28 cellular contexts compared by ENCODE assay signal in genomic region chr21:33425825-33426224, GRCh38.
"Had no signal": no experiment of that assay in that cellular context is flagged by ENCODE, and none has a peak within 500 bp of the region (broad histone marks: within the 10 kb centered on the region; RNA-seq: fewer than 3 reads in every experiment).

No MANE protein-coding gene starts in this region.

- H3K27ac ChIP-seq: ascending aorta, esophagus squamous epithelium, heart right ventricle, parathyroid adenoma, psoas muscle, upper lobe of left lung, vagina had no signal

- H3K4me3 ChIP-seq: ascending aorta, esophagus squamous epithelium, heart right ventricle, mucosa of descending colon, psoas muscle, spleen, upper lobe of left lung, vagina had no signal

- H3K4me1 Mint-ChIP-seq: activated CD4-positive, alpha-beta memory T cell treated with anti-CD3 and anti-CD28 coated beads, Interleukin-2, amount 10 ng/mL, durations not matched to agents 7 days and 5 days; activated CD4-positive, alpha-beta T cell treated with anti-CD3 and anti-CD28 coated beads, Interleukin-2, amount 10 ng/mL, durations not matched to agents 7 days and 5 days; activated naive CD4-positive, alpha-beta T cell treated with anti-CD3 and anti-CD28 coated beads, Interleukin-2, amount 10 ng/mL, durations not matched to agents 7 days and 5 days; brain; endodermal cell had no signal

- DNase-seq: activated CD4-positive, alpha-beta memory T cell treated with anti-CD3 and anti-CD28 coated beads, Interleukin-2, amount 10 ng/mL, durations not matched to agents 7 days and 5 days; activated CD4-positive, alpha-beta T cell treated with anti-CD3 and anti-CD28 coated beads for 1 hour; activated CD4-positive, alpha-beta T cell treated with anti-CD3 and anti-CD28 coated beads, Interleukin-2, amount 10 ng/mL, durations not matched to agents 7 days and 5 days; activated CD8-positive, alpha-beta memory T cell treated with anti-CD3 and anti-CD28 coated beads, Interleukin-2, amount 50 U/mL, for 48 hours; activated gamma-delta T cell; activated naive CD4-positive, alpha-beta T cell treated with anti-CD3 and anti-CD28 coated beads, Interleukin-2, amount 10 ng/mL, durations not matched to agents 7 days and 5 days; activated naive CD8-positive, alpha-beta T cell treated with anti-CD3 and anti-CD28 coated beads, Interleukin-2, amount 10 ng/mL, durations not matched to agents 7 days and 5 days; activated T-cell treated with anti-CD3 and anti-CD28 coated beads, Interleukin-2, amount 50 U/mL, for 24 hours; cortex of kidney; endodermal cell; esophagus squamous epithelium; foreskin melanocyte; heart right ventricle; islet precursor cell; left ventricle myocardium superior; mucosa of descending colon; nucleus accumbens; psoas muscle; spleen; stimulated activated CD4-positive, alpha-beta T cell treated with anti-CD3 and anti-CD28 coated beads, Interleukin-2, amount 100 ng/mL, for 48 hours; T1000; upper lobe of left lung had no signal

- H3K27ac Mint-ChIP-seq: activated CD4-positive, alpha-beta memory T cell treated with anti-CD3 and anti-CD28 coated beads, Interleukin-2, amount 10 ng/mL, durations not matched to agents 7 days and 5 days; activated CD4-positive, alpha-beta T cell treated with anti-CD3 and anti-CD28 coated beads, Interleukin-2, amount 10 ng/mL, durations not matched to agents 7 days and 5 days; activated naive CD4-positive, alpha-beta T cell treated with anti-CD3 and anti-CD28 coated beads, Interleukin-2, amount 10 ng/mL, durations not matched to agents 7 days and 5 days; activated naive CD8-positive, alpha-beta T cell treated with anti-CD3 and anti-CD28 coated beads, Interleukin-2, amount 10 ng/mL, durations not matched to agents 7 days and 5 days; activated T-cell treated with anti-CD3 and anti-CD28 coated beads, Interleukin-2, amount 50 U/mL, for 24 hours; stimulated activated naive CD8-positive, alpha-beta T cell treated with anti-CD3 and anti-CD28 coated beads, Interleukin-15, Interleukin-2, amounts not matched to agents 100 ng/mL and 50 ng/mL, for 24 hours; T-helper 1 cell treated with Interleukin-12 subunit alpha and Interleukin-12 subunit beta and Interleukin-4 antibody, amounts not matched to agents 30 μg/mL and 1 μg/mL, for 36 hours had no signal

- H2AFZ ChIP-seq: parathyroid adenoma had no signal

- ATAC-seq: heart right ventricle, left ventricle myocardium superior, mucosa of descending colon, psoas muscle had no signal

- H3K27me3 Mint-ChIP-seq: activated CD4-positive, alpha-beta memory T cell treated with anti-CD3 and anti-CD28 coated beads, Interleukin-2, amount 10 ng/mL, durations not matched to agents 7 days and 5 days; activated CD4-positive, alpha-beta T cell treated with anti-CD3 and anti-CD28 coated beads, Interleukin-2, amount 10 ng/mL, durations not matched to agents 7 days and 5 days; activated naive CD4-positive, alpha-beta T cell treated with anti-CD3 and anti-CD28 coated beads, Interleukin-2, amount 10 ng/mL, durations not matched to agents 7 days and 5 days; activated naive CD8-positive, alpha-beta T cell treated with anti-CD3 and anti-CD28 coated beads, Interleukin-2, amount 10 ng/mL, durations not matched to agents 7 days and 5 days; activated T-cell treated with anti-CD3 and anti-CD28 coated beads, Interleukin-2, amount 50 U/mL, for 24 hours; stimulated activated naive CD8-positive, alpha-beta T cell treated with anti-CD3 and anti-CD28 coated beads, Interleukin-15, Interleukin-2, amounts not matched to agents 100 ng/mL and 50 ng/mL, for 24 hours had no signal

- H3K4me3 Mint-ChIP-seq: activated CD4-positive, alpha-beta memory T cell treated with anti-CD3 and anti-CD28 coated beads, Interleukin-2, amount 10 ng/mL, durations not matched to agents 7 days and 5 days; activated CD4-positive, alpha-beta T cell treated with anti-CD3 and anti-CD28 coated beads, Interleukin-2, amount 10 ng/mL, durations not matched to agents 7 days and 5 days; activated naive CD4-positive, alpha-beta T cell treated with anti-CD3 and anti-CD28 coated beads, Interleukin-2, amount 10 ng/mL, durations not matched to agents 7 days and 5 days; activated naive CD8-positive, alpha-beta T cell treated with anti-CD3 and anti-CD28 coated beads, Interleukin-2, amount 10 ng/mL, durations not matched to agents 7 days and 5 days; activated T-cell treated with anti-CD3 and anti-CD28 coated beads, Interleukin-2, amount 50 U/mL, for 24 hours; brain; endodermal cell; stimulated activated naive CD8-positive, alpha-beta T cell treated with anti-CD3 and anti-CD28 coated beads, Interleukin-15, Interleukin-2, amounts not matched to agents 100 ng/mL and 50 ng/mL, for 24 hours; T-helper 1 cell treated with Interleukin-12 subunit alpha and Interleukin-12 subunit beta and Interleukin-4 antibody, amounts not matched to agents 30 μg/mL and 1 μg/mL, for 36 hours had no signal

- H3K4me1 ChIP-seq: heart right ventricle, parathyroid adenoma, psoas muscle had no signal

- H3K9ac ChIP-seq: parathyroid adenoma had no signal

- H3K9me3 ChIP-seq: ascending aorta, esophagus squamous epithelium, heart right ventricle, mucosa of descending colon, psoas muscle, spleen, upper lobe of left lung, vagina had no signal

- H3K27me3 ChIP-seq: ascending aorta, esophagus squamous epithelium, heart right ventricle, spleen, upper lobe of left lung, vagina had no signal

- H3K9me3 Mint-ChIP-seq: activated CD4-positive, alpha-beta memory T cell treated with anti-CD3 and anti-CD28 coated beads, Interleukin-2, amount 10 ng/mL, durations not matched to agents 7 days and 5 days; activated CD4-positive, alpha-beta T cell treated with anti-CD3 and anti-CD28 coated beads, Interleukin-2, amount 10 ng/mL, durations not matched to agents 7 days and 5 days; activated naive CD4-positive, alpha-beta T cell treated with anti-CD3 and anti-CD28 coated beads, Interleukin-2, amount 10 ng/mL, durations not matched to agents 7 days and 5 days; activated naive CD8-positive, alpha-beta T cell treated with anti-CD3 and anti-CD28 coated beads, Interleukin-2, amount 10 ng/mL, durations not matched to agents 7 days and 5 days; activated T-cell treated with anti-CD3 and anti-CD28 coated beads, Interleukin-2, amount 50 U/mL, for 24 hours; endodermal cell; stimulated activated naive CD8-positive, alpha-beta T cell treated with anti-CD3 and anti-CD28 coated beads, Interleukin-15, Interleukin-2, amounts not matched to agents 100 ng/mL and 50 ng/mL, for 24 hours; T-helper 1 cell treated with Interleukin-12 subunit alpha and Interleukin-12 subunit beta and Interleukin-4 antibody, amounts not matched to agents 30 μg/mL and 1 μg/mL, for 36 hours had no signal
